In the genomic region with DNA sequence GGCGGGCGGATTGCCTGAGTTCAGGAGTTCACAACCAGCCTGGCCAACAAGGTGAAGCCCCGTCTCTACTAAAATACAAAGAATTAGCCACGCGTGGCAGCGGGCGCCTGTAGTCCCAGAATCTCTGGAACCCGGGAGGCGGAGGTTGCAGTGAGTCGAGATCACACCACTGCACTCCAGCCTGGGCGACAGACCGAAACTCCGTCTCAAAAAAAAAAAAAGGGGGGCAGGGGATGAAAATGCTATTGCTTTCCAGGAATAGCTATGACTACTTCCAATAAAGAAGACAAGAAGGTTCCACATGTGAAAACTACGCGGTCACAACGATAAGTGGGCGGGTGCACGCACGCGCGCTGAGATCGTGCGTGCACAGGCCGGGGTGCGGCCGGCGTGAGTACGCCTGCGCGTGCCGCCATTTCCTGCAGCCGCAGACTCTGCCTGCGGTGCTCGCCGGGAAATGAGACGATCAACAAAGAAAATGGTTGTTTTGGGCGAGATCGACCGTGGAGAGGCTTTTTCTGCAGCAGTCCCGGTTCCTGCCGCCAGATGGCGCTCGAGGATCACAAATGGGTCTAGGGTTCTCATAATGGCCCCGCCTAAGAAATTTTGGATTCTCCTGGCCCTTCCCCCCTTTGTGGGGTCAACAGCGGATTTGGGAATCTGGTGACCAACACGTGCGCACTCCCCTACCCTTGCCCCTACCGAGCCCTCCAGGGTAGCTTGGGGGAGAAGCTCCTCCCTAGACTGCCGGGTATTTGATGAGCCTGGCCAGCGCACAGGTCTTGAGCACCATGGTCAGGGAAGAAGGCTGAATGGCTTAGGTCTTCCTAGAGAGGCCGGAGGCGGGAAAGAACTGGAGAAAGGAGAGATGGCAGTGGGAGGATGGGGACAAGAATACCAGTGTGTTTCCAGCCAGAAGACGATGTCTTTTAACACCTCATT, we compare ENCODE assay signal across 7 cellular contexts.
A peak's percentile ranks its signal among the peaks of the same experiment; 100 is the strongest.
DNase-seq lines count a peak whose midpoint lies in the region; ATAC-seq and TF ChIP-seq lines count a peak whose summit lies in the region.

No MANE protein-coding gene starts in this region.

- DNase-seq in NCI-H1930 (lab: John Stamatoyannopoulos, UW) = peak; percentile 84 to 90
- peak; percentile 91 for DNase-seq in T-helper 9 cell
- DNase-seq in astrocyte of the hippocampus (ENCODE audit: low read depth, low spot score) = peak; percentile 91
- DNase-seq in hippocampal formation (lab: John Stamatoyannopoulos, UW) = peak; percentile 66 to 76
- DNase-seq in retinal pigment epithelial cell (ENCODE audit: low read depth) = peak; percentile 27

- peak; percentile 77 for TF ChIP-seq CTCF in retinal pigment epithelial cell (conservative IDR thresholded peaks at IDR 0.05; ENCODE audit: low read depth, low read length)

- ATAC-seq in GM18502 (IDR thresholded peaks at IDR 0.05; ENCODE audit: poor library complexity, unreplicated experiment) (peak; percentile 94), HG02970 (IDR thresholded peaks at IDR 0.05; ENCODE audit: low FRiP score, unreplicated experiment) (peak; percentile 69)

- peak overlapping the region; percentile 31 for H3K4me3 ChIP-seq in retinal pigment epithelial cell (ENCODE audit: low read length)

Comparison
In these comparisons a context has a peak if more than half of its experiments do, and no peak if none do; other contexts are left out.
1. Peak in every context shown above with its lines: DNase-seq, ATAC-seq and H3K4me3 ChIP-seq.
2. DNase-seq: peak in every context shown above with its lines; median percentile 91 in T-helper 9 cell; 91 in astrocyte of the hippocampus; 87 in NCI-H1930; 71 in hippocampal formation; 27 in retinal pigment epithelial cell.